Comparison of ENCODE assay signal across 15 cellular contexts in the genomic region with DNA sequence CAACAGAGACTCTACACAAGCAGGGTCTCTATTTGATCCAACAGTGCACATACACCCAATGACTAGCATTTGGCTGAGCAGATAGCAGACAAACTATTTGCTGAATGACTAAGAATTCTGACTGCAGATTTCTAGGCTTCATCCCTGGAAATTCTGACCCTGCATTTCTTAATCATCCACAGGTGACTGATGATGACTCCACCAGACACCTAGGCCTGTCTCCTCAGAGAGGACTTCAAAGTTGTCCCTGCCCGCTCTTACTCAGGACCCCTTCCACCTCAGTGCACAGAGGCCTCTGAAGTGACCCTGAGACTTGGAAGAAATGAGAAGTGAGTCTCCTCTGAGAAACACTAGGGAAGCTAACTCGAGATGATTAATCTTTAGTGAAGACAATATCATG. TPM values are rescaled to one million over a fixed set of nuclear protein-coding genes. Genes with fewer than 3 reads are reported as not detected.
A peak's percentile ranks its signal among the peaks of the same experiment; 100 is the strongest.
DNase-seq lines count a peak whose midpoint lies in the region; ATAC-seq and TF ChIP-seq lines count a peak whose summit lies in the region.
"Had no signal": no experiment of that assay in that cellular context is flagged by ENCODE, and none has a peak within 500 bp of the region (broad histone marks: within the 10 kb centered on the region; RNA-seq: fewer than 3 reads in every experiment).

No MANE protein-coding gene starts in this region.

- H3K9me3 ChIP-seq in Panc1 (ENCODE audit: control insufficient read depth, insufficient read depth, low read depth, low read length), result no peaks in the 10 kb centered on the region
- H3K9me3 ChIP-seq in esophagus squamous epithelium, result no peaks in the 10 kb centered on the region
- no peaks in the 10 kb centered on the region for H3K9me3 ChIP-seq in CD8-positive, alpha-beta T cell (ENCODE audit: low read length)
- H3K9me3 ChIP-seq: mucosa of descending colon, upper lobe of left lung had no signal

- WGBS in esophagus squamous epithelium, 2 donors, result 82 to 84% methylated on average over 2 of the region's 2 CpGs

- H3K36me3 ChIP-seq in Panc1 (ENCODE audit: control insufficient read depth, insufficient read depth, low read length) (peaks cover 16% of the 10 kb centered on the region), esophagus squamous epithelium (peaks cover 0 to 59% (median 4%) of the 10 kb centered on the region in 3 donors)
- H3K36me3 ChIP-seq in CD8-positive, alpha-beta T cell (ENCODE audit: insufficient read depth, low read length), result no peaks in the 10 kb centered on the region

- DNase-seq in activated CD4-positive, CD25-positive, alpha-beta regulatory T cell treated with anti-CD3 and anti-CD28 coated beads, Interleukin-2, amount 50 U/mL, for 72 hours, result no peak
- DNase-seq in AG20443 (ENCODE audit: low spot score) (peak; percentile 18), Panc1 (ENCODE audit: low read depth, low spot score) (peak; percentile 82), fibroblast of the aortic adventitia (ENCODE audit: low read depth) (peak; percentile 14), esophagus squamous epithelium (lab: John Stamatoyannopoulos, UW) (no peak)
- no peak for DNase-seq in CD8-positive, alpha-beta T cell
- DNase-seq: activated CD4-positive, alpha-beta T cell treated with anti-CD3 and anti-CD28 coated beads, Interleukin-2, amount 50 U/mL, for 48 hours; mucosa of descending colon; NCI-H1436; NCI-H69; Right ventricle myocardium superior; upper lobe of left lung had no signal

- TF ChIP-seq POLR2A in esophagus squamous epithelium (IDR thresholded peaks at IDR 0.05), result no peak

- H3K27me3 ChIP-seq in Panc1 (ENCODE audit: control insufficient read depth, insufficient read depth, low read length), result no peaks in the 10 kb centered on the region
- no peaks in the 10 kb centered on the region for H3K27me3 ChIP-seq in esophagus squamous epithelium
- H3K27me3 ChIP-seq in CD8-positive, alpha-beta T cell (ENCODE audit: insufficient read depth, low read length), result no peaks in the 10 kb centered on the region
- H3K27me3 ChIP-seq: upper lobe of left lung had no signal

- CTCF ChIA-PET in Panc1 (lab: Charles Lee), result no interaction called here
- CTCF ChIA-PET in CD8-positive, alpha-beta T cell (lab: Charles Lee), result no interaction called here

- H3K27ac ChIP-seq in Panc1 (ENCODE audit: low read length), result no peak overlapping the region
- H3K27ac ChIP-seq in esophagus squamous epithelium, result no peak overlapping the region
- no peak overlapping the region for H3K27ac ChIP-seq in CD8-positive, alpha-beta T cell (ENCODE audit: low read depth, low read length)
- H3K27ac ChIP-seq: upper lobe of left lung had no signal

- BruUV-seq in Panc1 (replicated peaks; lab: Mats Ljungman, UMichigan), result no TSS peak

- H3K4me1 ChIP-seq in Panc1 (ENCODE audit: control insufficient read depth, insufficient read depth, low read length) (no peaks in the 10 kb centered on the region), esophagus squamous epithelium (peaks cover 3 to 49% (median 16%) of the 10 kb centered on the region in 3 donors)
- no peaks in the 10 kb centered on the region for H3K4me1 ChIP-seq in CD8-positive, alpha-beta T cell (ENCODE audit: insufficient read depth, low read length)

- ATAC-seq in activated CD4-positive, CD25-positive, alpha-beta regulatory T cell treated with anti-CD3 and anti-CD28 coated beads, Interleukin-2, amount 50 U/mL, for 24 hours, result peak; percentile 73 to 77
- ATAC-seq in Panc1, result peak; percentile 47; the same call in 1 of the 2 replicates
- ATAC-seq in CD8-positive, alpha-beta T cell, result no peak
- no peak for ATAC-seq in GM21381 (IDR thresholded peaks at IDR 0.05; ENCODE audit: unreplicated experiment)
- ATAC-seq: mucosa of descending colon had no signal

- no peaks in the 10 kb centered on the region for H3K36me3 Mint-ChIP-seq in CD8-positive, alpha-beta T cell

- in situ Hi-C loops in Panc1 (cut with HindIII; ENCODE audit: low pct_unique_long_range_greater_than_20kb, low sequenced_read_pairs), result no loop called here

- H3K4me3 ChIP-seq in Panc1 (ENCODE audit: low read depth in 2 of 2, low read length in 2 of 2), result no peak overlapping the region
- H3K4me3 ChIP-seq in fibroblast of the aortic adventitia (ENCODE audit: low read depth, low read length), result no peak overlapping the region
- no peak overlapping the region for H3K4me3 ChIP-seq in esophagus squamous epithelium
- no peak overlapping the region for H3K4me3 ChIP-seq in CD8-positive, alpha-beta T cell (ENCODE audit: low read depth, low read length)
- H3K4me3 ChIP-seq: mucosa of descending colon, upper lobe of left lung had no signal

- no peaks in the 10 kb centered on the region for H3K27me3 Mint-ChIP-seq in CD8-positive, alpha-beta T cell (ENCODE audit: low read depth)
- H3K27me3 Mint-ChIP-seq: brain had no signal

- TF ChIP-seq CTCF in Panc1 (IDR thresholded peaks at IDR 0.05) (no peak), fibroblast of the aortic adventitia (IDR thresholded peaks at IDR 0.05; ENCODE audit: insufficient read depth, low read length) (no peak), esophagus squamous epithelium (IDR thresholded peaks at IDR 0.05) (no peak)
- TF ChIP-seq CTCF in CD8-positive, alpha-beta T cell (IDR thresholded peaks at IDR 0.05), result no peak

- intact Hi-C loops in Panc1 (cut with micrococcal nuclease; ENCODE audit: unreplicated experiment), result no loop called here
- intact Hi-C loops in esophagus squamous epithelium (cut with DNase I), result no loop called here
- intact Hi-C loops in CD8-positive, alpha-beta T cell (cut with DNase I, micrococcal nuclease), result no loop called here

- no peaks in the 10 kb centered on the region for H3K4me1 Mint-ChIP-seq in CD8-positive, alpha-beta T cell (ENCODE audit: low read depth)
- H3K4me1 Mint-ChIP-seq: brain had no signal

- no peaks in the 10 kb centered on the region for H3K9me3 Mint-ChIP-seq in CD8-positive, alpha-beta T cell
- H3K9me3 Mint-ChIP-seq: brain had no signal

- no peak overlapping the region for H3K4me3 Mint-ChIP-seq in CD8-positive, alpha-beta T cell
- H3K4me3 Mint-ChIP-seq: brain had no signal

- POLR2A ChIA-PET in Panc1 (lab: Charles Lee), result interaction anchor here (0.7 kb wide), 1 partner anchor 55 kb away, joined by 4 read pairs; no protein-coding TSS in a partner anchor
- POLR2A ChIA-PET in CD8-positive, alpha-beta T cell (lab: Charles Lee), result no interaction called here

- H3K27ac Mint-ChIP-seq in CD8-positive, alpha-beta T cell, result no peak overlapping the region

RNA-seq across cellular contexts. Expression of gene SEPTIN10, which starts 51.3 kb away (rescaled TPM):
- 100.0 TPM for total RNA-seq in Panc1 (2021; ENCODE audit: unreplicated experiment)
- 66.2 TPM for polyA plus RNA-seq in Panc1 (2012; ENCODE audit: insufficient read length)
- 137 and 145 TPM in 2 replicates for total RNA-seq in fibroblast of the aortic adventitia (ENCODE audit: low replicate concordance)
- total RNA-seq in esophagus squamous epithelium, result 100 to 1,000 TPM in 1 of 4 donors, 10 to 100 TPM in 3; 83.6 to 132 (median 86.4) TPM
- total RNA-seq in CD8-positive, alpha-beta T cell, result 1 to 10 TPM in 1 of 2 experiments, under 1 TPM in 1; 0.39 to 1.4 TPM

RNA-seq across cellular contexts. Expression of gene SOWAHC, which starts 51.7 kb away (rescaled TPM):
- total RNA-seq in Panc1 (2021; ENCODE audit: unreplicated experiment) (23.4 TPM), fibroblast of the aortic adventitia (ENCODE audit: low replicate concordance) (9.3 and 14.6 TPM in 2 replicates), esophagus squamous epithelium (10 to 100 TPM; 47.9 to 87.9 (median 69.7) TPM)
- 13.8 TPM for polyA plus RNA-seq in Panc1 (2012; ENCODE audit: insufficient read length)
- total RNA-seq in CD8-positive, alpha-beta T cell, result under 1 TPM; 0.24 to 0.28 TPM

Comparison
In these comparisons a context has a peak if more than half of its experiments do, and no peak if none do; other contexts are left out.
1. ATAC-seq: peak in activated CD4-positive, CD25-positive, alpha-beta regulatory T cell treated with anti-CD3 and anti-CD28 coated beads, Interleukin-2, amount 50 U/mL, for 24 hours (2 of 2) and Panc1 (single experiment); none in CD8-positive, alpha-beta T cell (single experiment) and GM21381 (single experiment).
2. DNase-seq: peak in AG20443 (single experiment), Panc1 (single experiment) and fibroblast of the aortic adventitia (single experiment); none in activated CD4-positive, CD25-positive, alpha-beta regulatory T cell treated with anti-CD3 and anti-CD28 coated beads, Interleukin-2, amount 50 U/mL, for 72 hours (single experiment), esophagus squamous epithelium (single experiment) and CD8-positive, alpha-beta T cell (0 of 7).
3. RNA of gene SEPTIN10, which starts 51.3 kb away (total RNA-seq): 137 to 145 TPM in fibroblast of the aortic adventitia, 100.0 TPM in Panc1 (single experiment) and 83.6 to 132 TPM in esophagus squamous epithelium; 0.39 to 1.4 TPM in CD8-positive, alpha-beta T cell; every median in the first group is over 10 times any median in the second.